Comparison of ENCODE assay signal across 8 cellular contexts in genomic region chr3:127590593-127591477, GRCh38. TPM values are rescaled to one million over a fixed set of nuclear protein-coding genes. Genes with fewer than 3 reads are reported as not detected.
DNase-seq lines count a peak whose midpoint lies in the region; ATAC-seq and TF ChIP-seq lines count a peak whose summit lies in the region.

Gene TPRA1 (minus strand): TSS chr3:127590733. CDS start chr3:127580146, 10,587 bp downstream.

- H3K9me3 Mint-ChIP-seq in activated T-cell treated with anti-CD3 and anti-CD28 coated beads, Interleukin-2, amount 50 U/mL, for 4 hours = no peaks in the 10 kb centered on the region

- CTCF ChIA-PET in Panc1 (lab: Charles Lee) = interaction anchor here (0.6 kb wide), 1 partner anchor 16 kb away, joined by 4 read pairs; no protein-coding TSS in a partner anchor

- no peaks in the 10 kb centered on the region for H3K27me3 ChIP-seq in Panc1 (ENCODE audit: control insufficient read depth, insufficient read depth, low read length)
- H3K27me3 ChIP-seq in muscle layer of colon (ENCODE audit: control insufficient read depth in 1 of 2, insufficient read depth in 2 of 2, low read length in 2 of 2) = no peaks in the 10 kb centered on the region

- H3K9me3 ChIP-seq in Panc1 (ENCODE audit: control insufficient read depth, insufficient read depth, low read depth, low read length) = no peaks in the 10 kb centered on the region
- no peaks in the 10 kb centered on the region for H3K9me3 ChIP-seq in muscle layer of colon (ENCODE audit: low read length)

- peak; percentile 97 for DNase-seq in DMS79 treated with DMSO at 0.1 percent for 48 hours (lab: John Stamatoyannopoulos, UW)
- DNase-seq in KBM-7 = peak; percentile 99
- peak; percentile 95 for DNase-seq in Panc1 (ENCODE audit: low read depth, low spot score)
- DNase-seq in activated T-cell treated with anti-CD3 and anti-CD28 coated beads, Interleukin-2, amount 50 U/mL, for 4 hours = peak; percentile 72
- peak; percentile 56 for DNase-seq in stimulated activated CD8-positive, alpha-beta memory T cell treated with anti-CD3 and anti-CD28 coated beads, Interleukin-7, amount 100 ng/mL, for 24 hours (ENCODE audit: low read depth)

- H3K4me3 Mint-ChIP-seq in activated T-cell treated with anti-CD3 and anti-CD28 coated beads, Interleukin-2, amount 50 U/mL, for 4 hours = peak within 1 kb of the TSS; percentile 92

- peak within 1 kb of the TSS; percentile 82 to 84 for H3K4me3 ChIP-seq in Panc1 (ENCODE audit: low read depth in 2 of 2, low read length in 2 of 2)
- H3K4me3 ChIP-seq in muscle layer of colon (ENCODE audit: low read depth in 1 of 2, low read length in 2 of 2) = peak within 1 kb of the TSS; percentile 52 to 90

- H3K4me1 Mint-ChIP-seq in activated T-cell treated with anti-CD3 and anti-CD28 coated beads, Interleukin-2, amount 50 U/mL, for 4 hours (ENCODE audit: low read depth) = peaks cover 27% of the 10 kb centered on the region

- intact Hi-C loops in Panc1 (cut with micrococcal nuclease; ENCODE audit: unreplicated experiment) = no loop called here

- no peak; the same call in 1 of the 2 replicates for TF ChIP-seq CTCF in Panc1 (IDR thresholded peaks at IDR 0.05)

- H3K36me3 Mint-ChIP-seq in activated T-cell treated with anti-CD3 and anti-CD28 coated beads, Interleukin-2, amount 50 U/mL, for 4 hours (ENCODE audit: insufficient read depth) = no peaks in the 10 kb centered on the region

- POLR2A ChIA-PET in Panc1 (lab: Charles Lee) = interaction anchor here (0.6 to 0.7 kb wide), 2 partner anchors 10 to 16 kb away, joined by 3 to 5 read pairs; no protein-coding TSS in a partner anchor

- peak within 1 kb of the TSS; percentile 65 for H3K27ac ChIP-seq in Panc1 (ENCODE audit: low read length)
- H3K27ac ChIP-seq in muscle layer of colon (ENCODE audit: low read depth, low read length) = peak within 1 kb of the TSS; percentile 89

- peak within 1 kb of the TSS; percentile 63 for H3K9ac ChIP-seq in muscle layer of colon (ENCODE audit: low read length)

- BruUV-seq in Panc1 (replicated peaks; lab: Mats Ljungman, UMichigan) = no TSS peak

- peaks cover 18% of the 10 kb centered on the region for H3K4me1 ChIP-seq in Panc1 (ENCODE audit: control insufficient read depth, insufficient read depth, low read length)
- peaks cover 23% of the 10 kb centered on the region for H3K4me1 ChIP-seq in muscle layer of colon (ENCODE audit: insufficient read depth, low read length)

- ATAC-seq in GM21717 (IDR thresholded peaks at IDR 0.05; ENCODE audit: unreplicated experiment) (peak; percentile 77), Panc1 (peak; percentile 89), esophagus mucosa (peak; percentile 90)
- ATAC-seq in activated T-cell treated with anti-CD3 and anti-CD28 coated beads, Interleukin-2, amount 50 U/mL, for 4 hours = peak; percentile 82 to 84

- peaks cover 2% of the 10 kb centered on the region; the same call in 1 of the 2 replicates for H3K36me3 ChIP-seq in Panc1 (ENCODE audit: control insufficient read depth, insufficient read depth, low read length)
- no peaks in the 10 kb centered on the region for H3K36me3 ChIP-seq in muscle layer of colon (ENCODE audit: insufficient read depth, low read length)

- no peaks in the 10 kb centered on the region for H3K27me3 Mint-ChIP-seq in activated T-cell treated with anti-CD3 and anti-CD28 coated beads, Interleukin-2, amount 50 U/mL, for 4 hours (ENCODE audit: low read depth)

- in situ Hi-C loops in KBM-7 (cut with MboI; ENCODE audit: low pct_unique_long_range_greater_than_20kb, low sequenced_read_pairs) (no loop called here), Panc1 (cut with HindIII; ENCODE audit: low pct_unique_long_range_greater_than_20kb, low sequenced_read_pairs) (no loop called here)

RNA-seq across cellular contexts. Expression of gene TPRA1, which starts in this region (rescaled TPM):
- total RNA-seq in Panc1 (2021; ENCODE audit: unreplicated experiment) = 42.6 TPM
- polyA plus RNA-seq in Panc1 (2012; ENCODE audit: insufficient read length) = 52.6 TPM
- total RNA-seq in activated T-cell treated with anti-CD3 and anti-CD28 coated beads, Interleukin-2, amount 50 U/mL, for 4 hours = 10 to 100 TPM; 37.8 to 39.2 (median 38.9) TPM
- 15.6 TPM for total RNA-seq in esophagus mucosa

Comparison
In these comparisons a context has a peak if more than half of its experiments do, and no peak if none do; other contexts are left out.
1. Peak in every context shown above with its lines: DNase-seq, ATAC-seq, H3K4me3 ChIP-seq and H3K27ac ChIP-seq.